ENCODE assay signal across 15 cellular contexts in genomic region chr18:49473721-49474120, GRCh38.
"Had no signal": no experiment of that assay in that cellular context is flagged by ENCODE, and none has a peak within 500 bp of the region (broad histone marks: within the 10 kb centered on the region; RNA-seq: fewer than 3 reads in every experiment).

No MANE protein-coding gene starts in this region.

- DNase-seq: effector CD4-positive, alpha-beta T cell; endodermal cell; erythroblast; foreskin keratinocyte; immature natural killer cell; left ventricle myocardium inferior; naive thymus-derived CD4-positive, alpha-beta T cell; posterior cingulate gyrus; right cardiac atrium; small intestine; stimulated activated CD4-positive, alpha-beta T cell treated with anti-CD3 and anti-CD28 coated beads, Interleukin-12 subunit alpha, Interleukin-12 subunit beta, amount 100 ng/mL, for 4 hours; stimulated activated naive CD4-positive, alpha-beta T cell; stomach; substantia nigra; trophoblast cell had no signal

- H3K9me3 Mint-ChIP-seq: endodermal cell, immature natural killer cell had no signal

- H3K27ac Mint-ChIP-seq: endodermal cell; immature natural killer cell; naive thymus-derived CD4-positive, alpha-beta T cell had no signal

- H3K4me3 Mint-ChIP-seq: endodermal cell; immature natural killer cell; naive thymus-derived CD4-positive, alpha-beta T cell had no signal

- ATAC-seq: foreskin keratinocyte; naive thymus-derived CD4-positive, alpha-beta T cell; right cardiac atrium had no signal
